13 cellular contexts compared by ENCODE assay signal in the genomic region with DNA sequence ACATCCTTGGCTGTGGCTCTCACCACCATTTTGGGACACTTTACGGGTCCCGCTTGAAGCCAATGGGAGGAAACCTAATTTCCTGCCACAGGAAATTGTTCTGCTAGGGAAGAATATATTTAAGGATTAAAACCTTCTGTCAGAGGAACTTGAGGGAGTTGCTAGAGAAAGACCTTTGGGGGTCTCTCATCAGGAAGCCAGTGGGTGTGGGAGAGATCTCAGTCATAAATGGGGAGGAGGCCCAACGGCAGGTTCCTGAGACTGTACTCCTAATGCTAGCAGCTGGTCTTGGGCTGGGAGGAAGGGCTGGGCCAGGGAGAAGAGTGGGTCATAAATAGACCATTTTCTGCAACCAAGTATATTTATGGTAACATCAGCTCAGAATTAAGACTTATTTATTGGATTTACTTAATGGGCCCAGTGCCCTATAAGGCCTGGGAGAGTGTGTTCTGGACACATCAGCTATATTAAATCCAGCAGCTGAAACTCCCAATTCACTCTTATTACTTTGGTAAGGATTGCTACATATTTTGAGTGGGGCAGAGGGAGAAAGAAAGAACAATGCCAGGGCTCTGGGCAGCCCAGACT.
DNase-seq lines count a peak whose midpoint lies in the region; ATAC-seq and TF ChIP-seq lines count a peak whose summit lies in the region.
"Had no signal": no experiment of that assay in that cellular context is flagged by ENCODE, and none has a peak within 500 bp of the region (broad histone marks: within the 10 kb centered on the region; RNA-seq: fewer than 3 reads in every experiment).

No MANE protein-coding gene starts in this region.

- H3K36me3 ChIP-seq in BLaER1 treated with 17β-estradiol and CSF1 and Interleukin-3, amounts not matched to agents 10 nM and 100 nM: peaks cover 5 to 83% (median 59%) of the 10 kb centered on the region in 11 experiments; a peak in 19 of 22 replicates
- H3K36me3 ChIP-seq in Panc1 (ENCODE audit: control insufficient read depth, insufficient read depth, low read length): peaks cover 22% of the 10 kb centered on the region; the same call in 1 of the 2 replicates
- no peaks in the 10 kb centered on the region for H3K36me3 ChIP-seq in prostate gland
- H3K36me3 ChIP-seq in endodermal cell (ENCODE audit: control insufficient read depth, insufficient read depth, low read length): peaks cover 7% of the 10 kb centered on the region
- H3K36me3 ChIP-seq: colonic mucosa had no signal

- H3K9me3 Mint-ChIP-seq in activated T-helper 2 cell treated with anti-CD3 and anti-CD28 coated beads, Interferon-gamma antibody, Interleukin-2, Interleukin-4, amounts not matched to agents 10 μg/mL and 5 μg/mL and 100 μg/mL, durations not matched to agents 14 hours and 24 hours and 36 hours: peaks cover 7% of the 10 kb centered on the region
- H3K9me3 Mint-ChIP-seq in endodermal cell: peaks cover 5% of the 10 kb centered on the region

- TF ChIP-seq CTCF in Panc1 (IDR thresholded peaks at IDR 0.05): no peak
- TF ChIP-seq CTCF in prostate gland (IDR thresholded peaks at IDR 0.05): no peak
- TF ChIP-seq CTCF in endodermal cell (conservative IDR thresholded peaks at IDR 0.05): no peak

- peak; percentile 3; the same call in 1 of the 2 replicates for ATAC-seq in Panc1
- ATAC-seq in HG03097 (IDR thresholded peaks at IDR 0.05; ENCODE audit: low FRiP score, unreplicated experiment): no peak

- CTCF ChIA-PET in Panc1 (lab: Charles Lee): no interaction called here

- POLR2A ChIA-PET in Panc1 (lab: Charles Lee): interaction anchor here (0.6 kb wide), 1 partner anchor 37 kb away, joined by 3 read pairs; no protein-coding TSS in a partner anchor

- no peak for DNase-seq in Panc1 (ENCODE audit: low read depth, low spot score)
- peak; percentile 41 for DNase-seq in cardiac septum (ENCODE audit: low spot score)
- no peak for DNase-seq in prostate gland (ENCODE audit: low spot score)
- no peak for DNase-seq in activated T-helper 2 cell treated with anti-CD3 and anti-CD28 coated beads, Interferon-gamma antibody, Interleukin-2, Interleukin-4, amounts not matched to agents 10 μg/mL and 5 μg/mL and 100 μg/mL, durations not matched to agents 14 hours and 24 hours and 36 hours (ENCODE audit: low spot score)
- no peak for DNase-seq in endodermal cell
- DNase-seq in superior temporal gyrus (ENCODE audit: extremely low spot score): no peak
- DNase-seq: activated CD8-positive, alpha-beta memory T cell treated with anti-CD3 and anti-CD28 coated beads, Interleukin-2, amount 50 U/mL, for 48 hours; colonic mucosa; NCI-H2029; stimulated activated CD4-positive, alpha-beta T cell treated with anti-CD3 and anti-CD28 coated beads, Interleukin-2, amount 100 ng/mL, for 48 hours had no signal

- peaks cover 0 to 15% (median 7%) of the 10 kb centered on the region in 11 experiments; a peak in 8 of 22 replicates for H3K9me3 ChIP-seq in BLaER1 treated with 17β-estradiol and CSF1 and Interleukin-3, amounts not matched to agents 10 nM and 100 nM (replicated peaks in 1 of 11)
- H3K9me3 ChIP-seq in Panc1 (ENCODE audit: control insufficient read depth, insufficient read depth, low read depth, low read length) (no peaks in the 10 kb centered on the region), prostate gland (no peaks in the 10 kb centered on the region), endodermal cell (ENCODE audit: control insufficient read depth, low read length) (peaks cover 8% of the 10 kb centered on the region)
- H3K9me3 ChIP-seq: colonic mucosa had no signal

- peaks cover 93 to 98% (median 96%) of the 10 kb centered on the region in 10 experiments for H3K4me1 ChIP-seq in BLaER1 treated with 17β-estradiol and CSF1 and Interleukin-3, amounts not matched to agents 10 nM and 100 nM
- H3K4me1 ChIP-seq in Panc1 (ENCODE audit: control insufficient read depth, insufficient read depth, low read length) (peaks cover 94% of the 10 kb centered on the region), prostate gland (replicated peaks) (peaks cover 6% of the 10 kb centered on the region), endodermal cell (ENCODE audit: control insufficient read depth, insufficient read depth, low read length) (peaks cover 16% of the 10 kb centered on the region)

- no peak overlapping the region for H3K27ac Mint-ChIP-seq in activated T-helper 2 cell treated with anti-CD3 and anti-CD28 coated beads, Interferon-gamma antibody, Interleukin-2, Interleukin-4, amounts not matched to agents 10 μg/mL and 5 μg/mL and 100 μg/mL, durations not matched to agents 14 hours and 24 hours and 36 hours
- H3K27ac Mint-ChIP-seq in endodermal cell: no peak overlapping the region

- H3K27me3 ChIP-seq in BLaER1 treated with 17β-estradiol and CSF1 and Interleukin-3, amounts not matched to agents 10 nM and 100 nM: no peaks in the 10 kb centered on the region
- H3K27me3 ChIP-seq in Panc1 (ENCODE audit: control insufficient read depth, insufficient read depth, low read length): no peaks in the 10 kb centered on the region
- H3K27me3 ChIP-seq in prostate gland (replicated peaks; ENCODE audit: insufficient read depth): no peaks in the 10 kb centered on the region
- no peaks in the 10 kb centered on the region for H3K27me3 ChIP-seq in endodermal cell (ENCODE audit: control insufficient read depth, insufficient read depth, low read length, poor library complexity, severe bottlenecking)
- H3K27me3 ChIP-seq: colonic mucosa had no signal

- WGBS in prostate gland: 67% methylated on average over 3 of the region's 3 CpGs
- WGBS in endodermal cell (ENCODE audit: insufficient coverage in 1 of 2, insufficient read length in 1 of 2), 2 experiments: 95 to 100% methylated on average over 2 to 3 of the region's 3 CpGs

- H3K4me1 Mint-ChIP-seq in activated T-helper 2 cell treated with anti-CD3 and anti-CD28 coated beads, Interferon-gamma antibody, Interleukin-2, Interleukin-4, amounts not matched to agents 10 μg/mL and 5 μg/mL and 100 μg/mL, durations not matched to agents 14 hours and 24 hours and 36 hours (ENCODE audit: low read depth): peaks cover 11% of the 10 kb centered on the region
- H3K4me1 Mint-ChIP-seq in endodermal cell: peaks cover 16% of the 10 kb centered on the region

- H3K36me3 Mint-ChIP-seq in activated T-helper 2 cell treated with anti-CD3 and anti-CD28 coated beads, Interferon-gamma antibody, Interleukin-2, Interleukin-4, amounts not matched to agents 10 μg/mL and 5 μg/mL and 100 μg/mL, durations not matched to agents 14 hours and 24 hours and 36 hours (ENCODE audit: low read depth): peaks cover 36% of the 10 kb centered on the region
- H3K36me3 Mint-ChIP-seq in endodermal cell (ENCODE audit: low read depth): peaks cover 6% of the 10 kb centered on the region

- in situ Hi-C loops in Panc1 (cut with HindIII; ENCODE audit: low pct_unique_long_range_greater_than_20kb, low sequenced_read_pairs): no loop called here

- peak overlapping the region in 4 of 11 experiments; percentile 5 to 44 (median 12); a peak in 5 of 22 replicates for H3K9ac ChIP-seq in BLaER1 treated with 17β-estradiol and CSF1 and Interleukin-3, amounts not matched to agents 10 nM and 100 nM
- H3K9ac ChIP-seq in endodermal cell (ENCODE audit: extremely low read depth, low read length, poor library complexity, severe bottlenecking): no peak overlapping the region

- H3K4me3 ChIP-seq in BLaER1 treated with 17β-estradiol and CSF1 and Interleukin-3, amounts not matched to agents 10 nM and 100 nM: peak overlapping the region in 5 of 10 experiments; percentile 3 to 31 (median 17); a peak in 1 of 20 replicates
- H3K4me3 ChIP-seq in Panc1 (ENCODE audit: low read depth in 2 of 2, low read length in 2 of 2): no peak overlapping the region
- no peak overlapping the region for H3K4me3 ChIP-seq in prostate gland
- H3K4me3 ChIP-seq in endodermal cell (ENCODE audit: low read length): no peak overlapping the region
- H3K4me3 ChIP-seq: colonic mucosa had no signal

- no peak for TF ChIP-seq POLR2A in prostate gland (IDR thresholded peaks at IDR 0.05)

- intact Hi-C loops in Panc1 (cut with micrococcal nuclease; ENCODE audit: unreplicated experiment): no loop called here
- intact Hi-C loops in cardiac septum (cut with DNase I): no loop called here
- intact Hi-C loops in prostate gland (cut with DNase I): no loop called here
- intact Hi-C loops in activated T-helper 2 cell treated with anti-CD3 and anti-CD28 coated beads, Interferon-gamma antibody, Interleukin-2, Interleukin-4, amounts not matched to agents 10 μg/mL and 5 μg/mL and 100 μg/mL, durations not matched to agents 14 hours and 24 hours and 36 hours (cut with micrococcal nuclease): no loop called here

- no peaks in the 10 kb centered on the region for H3K27me3 Mint-ChIP-seq in activated T-helper 2 cell treated with anti-CD3 and anti-CD28 coated beads, Interferon-gamma antibody, Interleukin-2, Interleukin-4, amounts not matched to agents 10 μg/mL and 5 μg/mL and 100 μg/mL, durations not matched to agents 14 hours and 24 hours and 36 hours (ENCODE audit: low read depth)
- H3K27me3 Mint-ChIP-seq in endodermal cell (ENCODE audit: insufficient read depth): peaks cover 33% of the 10 kb centered on the region

- H3K4me3 Mint-ChIP-seq in activated T-helper 2 cell treated with anti-CD3 and anti-CD28 coated beads, Interferon-gamma antibody, Interleukin-2, Interleukin-4, amounts not matched to agents 10 μg/mL and 5 μg/mL and 100 μg/mL, durations not matched to agents 14 hours and 24 hours and 36 hours (ENCODE audit: low read depth): no peak overlapping the region
- H3K4me3 Mint-ChIP-seq in endodermal cell: no peak overlapping the region

- peaks cover 82 to 99% (median 97%) of the 10 kb centered on the region in 11 experiments for H4K20me1 ChIP-seq in BLaER1 treated with 17β-estradiol and CSF1 and Interleukin-3, amounts not matched to agents 10 nM and 100 nM

- peak overlapping the region in 10 of 11 experiments; percentile 20 to 61 (median 48); a peak in 16 of 22 replicates for H3K27ac ChIP-seq in BLaER1 treated with 17β-estradiol and CSF1 and Interleukin-3, amounts not matched to agents 10 nM and 100 nM
- H3K27ac ChIP-seq in Panc1 (ENCODE audit: low read length): peak overlapping the region; percentile 94
- peak overlapping the region; percentile 24 to 44 for H3K27ac ChIP-seq in prostate gland
- no peak overlapping the region for H3K27ac ChIP-seq in endodermal cell (ENCODE audit: low read depth, low read length)
- H3K27ac ChIP-seq: C4-2B, colonic mucosa had no signal

- BruUV-seq in Panc1 (replicated peaks; lab: Mats Ljungman, UMichigan): no TSS peak

- H3K4me2 ChIP-seq in BLaER1 treated with 17β-estradiol and CSF1 and Interleukin-3, amounts not matched to agents 10 nM and 100 nM: peak overlapping the region; percentile 81 to 95 (median 86)
